Comparison of ENCODE assay signal across 24 cellular contexts in genomic region chr12:24711609-24712008, GRCh38.
"Had no signal": no experiment of that assay in that cellular context is flagged by ENCODE, and none has a peak within 500 bp of the region (broad histone marks: within the 10 kb centered on the region; RNA-seq: fewer than 3 reads in every experiment).

No MANE protein-coding gene starts in this region.

- H3K27me3 ChIP-seq: colonic mucosa, esophagus muscularis mucosa, foreskin keratinocyte, gastroesophageal sphincter, heart left ventricle, hepatocyte, left lung had no signal

- H2AFZ ChIP-seq: hepatocyte had no signal

- FAIRE-seq: endothelial cell of umbilical vein, frontal cortex, islet of Langerhans, keratinocyte had no signal

- H3K9me3 ChIP-seq: colonic mucosa, esophagus muscularis mucosa, gastroesophageal sphincter, heart left ventricle, left lung, lower lobe of right lung, mucosa of descending colon had no signal

- H3K27ac Mint-ChIP-seq: dendritic cell treated with granulocyte-macrophage colony-stimulating factor and Interleukin-4, amounts not matched to agents 40 ng/mL and 50 ng/mL, for 4 days; effector memory CD8-positive, alpha-beta T cell; mesothelial cell of epicardium; naive thymus-derived CD8-positive, alpha-beta T cell had no signal

- H3K4me3 Mint-ChIP-seq: dendritic cell treated with granulocyte-macrophage colony-stimulating factor and Interleukin-4, amounts not matched to agents 40 ng/mL and 50 ng/mL, for 4 days; effector memory CD8-positive, alpha-beta T cell; mesothelial cell of epicardium; naive B cell; naive thymus-derived CD8-positive, alpha-beta T cell had no signal

- H3K36me3 ChIP-seq: colonic mucosa, esophagus muscularis mucosa, gastroesophageal sphincter, heart left ventricle, left lung, lower lobe of right lung had no signal

- H3K4me1 Mint-ChIP-seq: mesothelial cell of epicardium; naive B cell; naive thymus-derived CD8-positive, alpha-beta T cell had no signal

- H3K36me3 Mint-ChIP-seq: mesothelial cell of epicardium; naive B cell; naive thymus-derived CD8-positive, alpha-beta T cell had no signal

- DNase-seq: colonic mucosa; cortex of kidney; effector CD8-positive, alpha-beta T cell; effector memory CD8-positive, alpha-beta T cell; foreskin keratinocyte; heart left ventricle; hypothalamus; left cardiac atrium; left lung; left ventricle myocardium superior; lower lobe of right lung; mesenchymal stem cell; mucosa of descending colon; naive B cell; naive thymus-derived CD8-positive, alpha-beta T cell had no signal

- H3K79me2 ChIP-seq: hepatocyte had no signal

- H3K27ac ChIP-seq: colonic mucosa, esophagus muscularis mucosa, foreskin keratinocyte, gastroesophageal sphincter, heart left ventricle, hepatocyte, left lung, lower lobe of right lung had no signal

- H3K9me3 Mint-ChIP-seq: dendritic cell treated with granulocyte-macrophage colony-stimulating factor and Interleukin-4, amounts not matched to agents 40 ng/mL and 50 ng/mL, for 4 days; effector memory CD8-positive, alpha-beta T cell; mesothelial cell of epicardium had no signal

- H3K27me3 Mint-ChIP-seq: dendritic cell treated with granulocyte-macrophage colony-stimulating factor and Interleukin-4, amounts not matched to agents 40 ng/mL and 50 ng/mL, for 4 days; effector memory CD8-positive, alpha-beta T cell; naive B cell; naive thymus-derived CD8-positive, alpha-beta T cell had no signal

- H3K4me2 ChIP-seq: hepatocyte had no signal

- H3K4me3 ChIP-seq: colonic mucosa, esophagus muscularis mucosa, gastroesophageal sphincter, heart left ventricle, hepatocyte, left lung, lower lobe of right lung, mucosa of descending colon had no signal

- ATAC-seq: effector memory CD8-positive, alpha-beta T cell; foreskin keratinocyte; gastroesophageal sphincter; heart left ventricle; left cardiac atrium; left lung; left ventricle myocardium superior; lower lobe of right lung; mucosa of descending colon; naive thymus-derived CD8-positive, alpha-beta T cell had no signal

- H3K4me1 ChIP-seq: colonic mucosa, esophagus muscularis mucosa, foreskin keratinocyte, gastroesophageal sphincter, heart left ventricle, left lung, lower lobe of right lung had no signal
